ENCODE assay signal across 20 cellular contexts in the genomic region with DNA sequence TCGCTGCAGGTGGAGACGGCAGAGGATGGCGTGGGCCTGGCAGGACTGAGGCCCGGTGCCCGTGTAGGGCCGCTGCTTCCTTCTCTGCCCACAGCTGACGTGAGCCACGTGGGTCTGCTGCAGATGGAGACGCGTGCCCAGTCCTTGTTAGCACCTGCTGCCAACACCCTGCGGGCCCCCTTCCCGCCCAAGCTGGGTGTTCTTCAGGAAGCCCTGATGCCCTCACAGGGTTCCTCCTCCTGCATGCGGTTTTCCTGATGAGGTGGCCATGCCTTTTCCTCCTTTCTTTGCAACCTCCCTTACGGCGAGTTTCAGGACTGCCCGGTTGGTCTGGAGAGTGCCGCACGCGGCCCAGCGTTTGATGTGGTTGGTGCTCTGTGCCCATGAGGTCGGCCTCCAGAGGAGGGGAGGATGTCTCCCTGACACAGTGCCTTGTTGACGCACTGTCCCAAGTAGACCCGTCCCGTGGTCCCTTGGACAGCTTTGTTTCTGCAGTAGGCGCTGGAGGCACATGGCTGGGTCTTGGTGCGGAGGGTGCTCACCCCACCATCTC. TPM values are rescaled to one million over a fixed set of nuclear protein-coding genes. Genes with fewer than 3 reads are reported as not detected.
DNase-seq lines count a peak whose midpoint lies in the region; ATAC-seq, FAIRE-seq and TF ChIP-seq lines count a peak whose summit lies in the region.
"Had no signal": no experiment of that assay in that cellular context is flagged by ENCODE, and none has a peak within 500 bp of the region (broad histone marks: within the 10 kb centered on the region; RNA-seq: fewer than 3 reads in every experiment).

No MANE protein-coding gene starts in this region.

- peak overlapping the region in 2 of 10 experiments; percentile 1 to 5; a peak in 3 of 20 replicates for H3K4me3 ChIP-seq in BLaER1 treated with 17β-estradiol and CSF1 and Interleukin-3, amounts not matched to agents 10 nM and 100 nM
- H3K4me3 ChIP-seq in H7 (ENCODE audit: insufficient read depth, low read depth, low read length) (no peak overlapping the region), kidney (ENCODE audit: low read length in 2 of 2) (no peak overlapping the region), PC-3 (ENCODE audit: low read length) (no peak overlapping the region)
- H3K4me3 ChIP-seq: gastrocnemius medialis, HAP-1, right lobe of liver, upper lobe of right lung had no signal

- peak; percentile 31 for DNase-seq in H7
- DNase-seq in activated T-helper 1 cell treated with anti-CD3 and anti-CD28 coated beads, Interleukin-12 subunit alpha, Interleukin-12 subunit beta, Interleukin-2, Interleukin-4 antibody, amounts not matched to agents 30 ng/mL and 10 ng/mL and 1 ng/mL, durations not matched to agents 14 hours and 24 hours and 36 hours (ENCODE audit: low spot score) = no peak
- DNase-seq in kidney = peak; percentile 69
- DNase-seq in NCI-H510A (lab: John Stamatoyannopoulos, UW) = no peak
- no peak for DNase-seq in HUDEP-2 (lab: John Stamatoyannopoulos, UW; ENCODE audit: unreplicated experiment in 76 of 76)
- DNase-seq in PC-3 = no peak
- DNase-seq: activated CD4-positive, alpha-beta T cell treated with anti-CD3 and anti-CD28 coated beads, Interleukin-2, amount 10 ng/mL, durations not matched to agents 7 days and 5 days; AML-193; gastrocnemius medialis; mammary epithelial cell; NCI-H1048; NCI-H2171; right lobe of liver; Right ventricle myocardium superior; stimulated activated CD4-positive, alpha-beta T cell treated with anti-CD3 and anti-CD28 coated beads, Interleukin-4, amount 100 ng/mL, for 4 hours; upper lobe of right lung had no signal

- peak overlapping the region; percentile 79 to 96 (median 89) for H3K4me2 ChIP-seq in BLaER1 treated with 17β-estradiol and CSF1 and Interleukin-3, amounts not matched to agents 10 nM and 100 nM
- no peak overlapping the region for H3K4me2 ChIP-seq in PC-3 (ENCODE audit: low read length)

- POLR2A ChIA-PET in PC-3 (lab: Charles Lee; ENCODE audit: unreplicated experiment) = no interaction called here

- intact Hi-C loops in activated T-helper 1 cell treated with anti-CD3 and anti-CD28 coated beads, Interleukin-12 subunit alpha, Interleukin-12 subunit beta, Interleukin-2, Interleukin-4 antibody, amounts not matched to agents 30 ng/mL and 10 ng/mL and 1 ng/mL, durations not matched to agents 14 hours and 24 hours and 36 hours (cut with micrococcal nuclease) = no loop called here
- intact Hi-C loops in kidney (cut with DNase I) (no loop called here), PC-3 (cut with micrococcal nuclease) (no loop called here)

- H3K27ac Mint-ChIP-seq in activated T-helper 1 cell treated with anti-CD3 and anti-CD28 coated beads, Interleukin-12 subunit alpha, Interleukin-12 subunit beta, Interleukin-2, Interleukin-4 antibody, amounts not matched to agents 30 ng/mL and 10 ng/mL and 1 ng/mL, durations not matched to agents 14 hours and 24 hours and 36 hours = peak overlapping the region; percentile 42

- H3K4me1 ChIP-seq in BLaER1 treated with 17β-estradiol and CSF1 and Interleukin-3, amounts not matched to agents 10 nM and 100 nM = peaks cover 77 to 92% (median 86%) of the 10 kb centered on the region in 10 experiments
- peaks cover 2 to 5% of the 10 kb centered on the region in 2 donors for H3K4me1 ChIP-seq in kidney (ENCODE audit: control insufficient read depth in 1 of 2, insufficient read depth in 1 of 2, low read depth in 1 of 2, low read length in 2 of 2)
- peaks cover 6% of the 10 kb centered on the region; the same call in 1 of the 2 replicates for H3K4me1 ChIP-seq in PC-3 (ENCODE audit: insufficient read depth, low read length)
- H3K4me1 ChIP-seq: HAP-1 had no signal

- TF ChIP-seq CTCF in kidney (IDR thresholded peaks at IDR 0.05; ENCODE audit: borderline replicate concordance, extremely low read depth, insufficient read depth) (no peak), PC-3 (conservative IDR thresholded peaks at IDR 0.05; ENCODE audit: low read depth, low read length) (no peak)

- no peaks in the 10 kb centered on the region for H3K9me2 ChIP-seq in PC-3 (replicated peaks; ENCODE audit: low read length)

- H3K79me2 ChIP-seq in PC-3 (ENCODE audit: low read length) = peaks cover 3% of the 10 kb centered on the region; the same call in 1 of the 2 replicates

- H3K27me3 Mint-ChIP-seq in activated T-helper 1 cell treated with anti-CD3 and anti-CD28 coated beads, Interleukin-12 subunit alpha, Interleukin-12 subunit beta, Interleukin-2, Interleukin-4 antibody, amounts not matched to agents 30 ng/mL and 10 ng/mL and 1 ng/mL, durations not matched to agents 14 hours and 24 hours and 36 hours (ENCODE audit: insufficient read depth) = no peaks in the 10 kb centered on the region
- H3K27me3 Mint-ChIP-seq: activated CD4-positive, alpha-beta T cell treated with anti-CD3 and anti-CD28 coated beads, Interleukin-2, amount 10 ng/mL, durations not matched to agents 7 days and 5 days had no signal

- BruUV-seq in PC-3 (replicated peaks; lab: Mats Ljungman, UMichigan) = no TSS peak

- no peak overlapping the region for H2AFZ ChIP-seq in PC-3 (ENCODE audit: low read length)

- peak overlapping the region in 4 of 11 experiments; percentile 10 to 57 (median 42); a peak in 4 of 22 replicates for H3K9ac ChIP-seq in BLaER1 treated with 17β-estradiol and CSF1 and Interleukin-3, amounts not matched to agents 10 nM and 100 nM
- no peak overlapping the region for H3K9ac ChIP-seq in kidney (ENCODE audit: low read length in 2 of 2)
- no peak overlapping the region for H3K9ac ChIP-seq in PC-3 (ENCODE audit: low read length)

- no peaks in the 10 kb centered on the region for H3K9me3 Mint-ChIP-seq in activated T-helper 1 cell treated with anti-CD3 and anti-CD28 coated beads, Interleukin-12 subunit alpha, Interleukin-12 subunit beta, Interleukin-2, Interleukin-4 antibody, amounts not matched to agents 30 ng/mL and 10 ng/mL and 1 ng/mL, durations not matched to agents 14 hours and 24 hours and 36 hours
- H3K9me3 Mint-ChIP-seq: activated CD4-positive, alpha-beta T cell treated with anti-CD3 and anti-CD28 coated beads, Interleukin-2, amount 10 ng/mL, durations not matched to agents 7 days and 5 days; neural crest cell had no signal

- peaks cover 20% of the 10 kb centered on the region for H3K36me3 Mint-ChIP-seq in activated T-helper 1 cell treated with anti-CD3 and anti-CD28 coated beads, Interleukin-12 subunit alpha, Interleukin-12 subunit beta, Interleukin-2, Interleukin-4 antibody, amounts not matched to agents 30 ng/mL and 10 ng/mL and 1 ng/mL, durations not matched to agents 14 hours and 24 hours and 36 hours (ENCODE audit: low read depth)

- no peaks in the 10 kb centered on the region for H3K9me3 ChIP-seq in BLaER1 treated with 17β-estradiol and CSF1 and Interleukin-3, amounts not matched to agents 10 nM and 100 nM (replicated peaks in 1 of 11)
- H3K9me3 ChIP-seq in kidney (ENCODE audit: control insufficient read depth in 1 of 2, low read length in 2 of 2) (no peaks in the 10 kb centered on the region), PC-3 (ENCODE audit: low read length) (no peaks in the 10 kb centered on the region)
- H3K9me3 ChIP-seq: gastrocnemius medialis, HAP-1, right lobe of liver, upper lobe of right lung had no signal

- peaks cover 60 to 100% (median 95%) of the 10 kb centered on the region in 11 experiments for H4K20me1 ChIP-seq in BLaER1 treated with 17β-estradiol and CSF1 and Interleukin-3, amounts not matched to agents 10 nM and 100 nM
- H4K20me1 ChIP-seq in PC-3 (ENCODE audit: low read length) = no peaks in the 10 kb centered on the region

- peaks cover 22 to 80% (median 37%) of the 10 kb centered on the region in 11 experiments for H3K36me3 ChIP-seq in BLaER1 treated with 17β-estradiol and CSF1 and Interleukin-3, amounts not matched to agents 10 nM and 100 nM
- H3K36me3 ChIP-seq in H7 (replicated peaks; ENCODE audit: control insufficient read depth, insufficient read depth, low read length) = peaks cover 9% of the 10 kb centered on the region
- H3K36me3 ChIP-seq in kidney (ENCODE audit: control insufficient read depth in 1 of 2, insufficient read depth in 2 of 2, low read length in 2 of 2) = peaks cover 19 to 37% of the 10 kb centered on the region in 2 donors
- H3K36me3 ChIP-seq in PC-3 (ENCODE audit: low read depth, low read length) = no peaks in the 10 kb centered on the region; the same call in 1 of the 2 replicates

- no peak for FAIRE-seq in kidney (lab: Jason Lieb, UNC)

- peak overlapping the region in 6 of 11 experiments; percentile 1 to 61 (median 32); a peak in 8 of 22 replicates for H3K27ac ChIP-seq in BLaER1 treated with 17β-estradiol and CSF1 and Interleukin-3, amounts not matched to agents 10 nM and 100 nM
- H3K27ac ChIP-seq in kidney (ENCODE audit: low read depth in 2 of 2, low read length in 2 of 2) (no peak overlapping the region), PC-3 (ENCODE audit: low read length) (no peak overlapping the region)
- H3K27ac ChIP-seq: gastrocnemius medialis, right lobe of liver, upper lobe of right lung had no signal

- peak overlapping the region; percentile 5 for H3K4me3 Mint-ChIP-seq in activated T-helper 1 cell treated with anti-CD3 and anti-CD28 coated beads, Interleukin-12 subunit alpha, Interleukin-12 subunit beta, Interleukin-2, Interleukin-4 antibody, amounts not matched to agents 30 ng/mL and 10 ng/mL and 1 ng/mL, durations not matched to agents 14 hours and 24 hours and 36 hours
- H3K4me3 Mint-ChIP-seq: activated CD4-positive, alpha-beta T cell treated with anti-CD3 and anti-CD28 coated beads, Interleukin-2, amount 10 ng/mL, durations not matched to agents 7 days and 5 days; neural crest cell had no signal

- ATAC-seq in GM21576 (IDR thresholded peaks at IDR 0.05; ENCODE audit: unreplicated experiment) = no peak
- ATAC-seq in PC-3 = no peak
- ATAC-seq: gastrocnemius medialis, right lobe of liver, upper lobe of right lung had no signal

- CTCF ChIA-PET in PC-3 (lab: Charles Lee) = no interaction called here

- no peaks in the 10 kb centered on the region for H3K27me3 ChIP-seq in BLaER1 treated with 17β-estradiol and CSF1 and Interleukin-3, amounts not matched to agents 10 nM and 100 nM
- H3K27me3 ChIP-seq in H7 (ENCODE audit: control insufficient read depth, insufficient read depth, low read length) (no peaks in the 10 kb centered on the region), PC-3 (ENCODE audit: low read length) (no peaks in the 10 kb centered on the region)
- H3K27me3 ChIP-seq: gastrocnemius medialis, right lobe of liver, upper lobe of right lung had no signal

- no peaks in the 10 kb centered on the region for H3F3A ChIP-seq in PC-3 (ENCODE audit: low read length, unreplicated experiment)

- H3K4me1 Mint-ChIP-seq in activated T-helper 1 cell treated with anti-CD3 and anti-CD28 coated beads, Interleukin-12 subunit alpha, Interleukin-12 subunit beta, Interleukin-2, Interleukin-4 antibody, amounts not matched to agents 30 ng/mL and 10 ng/mL and 1 ng/mL, durations not matched to agents 14 hours and 24 hours and 36 hours (ENCODE audit: low read depth) = peaks cover 18% of the 10 kb centered on the region
- H3K4me1 Mint-ChIP-seq: neural crest cell had no signal

RNA-seq across cellular contexts. Expression of gene AP2A2, which starts 44.7 kb away (rescaled TPM):
- 36.1 and 46.8 TPM in 2 replicates for total RNA-seq in H7 (2014; rRNA removed; shearing (Covaris generic))
- 49.7 and 60.4 TPM in 2 replicates for total RNA-seq in activated T-helper 1 cell treated with anti-CD3 and anti-CD28 coated beads, Interleukin-12 subunit alpha, Interleukin-12 subunit beta, Interleukin-2, Interleukin-4 antibody, amounts not matched to agents 30 ng/mL and 10 ng/mL and 1 ng/mL, durations not matched to agents 14 hours and 24 hours and 36 hours
- total RNA-seq in kidney = 144 TPM
- polyA plus RNA-seq in kidney (ENCODE audit: insufficient read depth, low read depth, low replicate concordance) = 76.5 TPM
- total RNA-seq in PC-3 (2014; rRNA removed) = 29.6 and 42.8 TPM in 2 replicates

RNA-seq across cellular contexts. Expression of gene CHID1, which starts 59.8 kb away (rescaled TPM):
- 36.9 and 38.1 TPM in 2 replicates for total RNA-seq in H7 (2014; rRNA removed; shearing (Covaris generic))
- total RNA-seq in activated T-helper 1 cell treated with anti-CD3 and anti-CD28 coated beads, Interleukin-12 subunit alpha, Interleukin-12 subunit beta, Interleukin-2, Interleukin-4 antibody, amounts not matched to agents 30 ng/mL and 10 ng/mL and 1 ng/mL, durations not matched to agents 14 hours and 24 hours and 36 hours = 108 and 110 TPM in 2 replicates
- total RNA-seq in kidney (82.2 TPM), PC-3 (2014; rRNA removed) (70.2 and 116 TPM in 2 replicates)
- 128 TPM for polyA plus RNA-seq in kidney (ENCODE audit: insufficient read depth, low read depth, low replicate concordance)

Comparison
In these comparisons a context has a peak if more than half of its experiments do, and no peak if none do; other contexts are left out.
1. H3K27ac ChIP-seq: peak in BLaER1 treated with 17β-estradiol and CSF1 and Interleukin-3, amounts not matched to agents 10 nM and 100 nM (6 of 11); none in kidney (0 of 2) and PC-3 (single experiment).
2. DNase-seq: peak in H7 (single experiment) and kidney (single experiment); none in activated T-helper 1 cell treated with anti-CD3 and anti-CD28 coated beads, Interleukin-12 subunit alpha, Interleukin-12 subunit beta, Interleukin-2, Interleukin-4 antibody, amounts not matched to agents 30 ng/mL and 10 ng/mL and 1 ng/mL, durations not matched to agents 14 hours and 24 hours and 36 hours (single experiment), NCI-H510A (single experiment), HUDEP-2 (0 of 76) and PC-3 (single experiment).